8 cellular contexts compared by ENCODE assay signal in the genomic region with DNA sequence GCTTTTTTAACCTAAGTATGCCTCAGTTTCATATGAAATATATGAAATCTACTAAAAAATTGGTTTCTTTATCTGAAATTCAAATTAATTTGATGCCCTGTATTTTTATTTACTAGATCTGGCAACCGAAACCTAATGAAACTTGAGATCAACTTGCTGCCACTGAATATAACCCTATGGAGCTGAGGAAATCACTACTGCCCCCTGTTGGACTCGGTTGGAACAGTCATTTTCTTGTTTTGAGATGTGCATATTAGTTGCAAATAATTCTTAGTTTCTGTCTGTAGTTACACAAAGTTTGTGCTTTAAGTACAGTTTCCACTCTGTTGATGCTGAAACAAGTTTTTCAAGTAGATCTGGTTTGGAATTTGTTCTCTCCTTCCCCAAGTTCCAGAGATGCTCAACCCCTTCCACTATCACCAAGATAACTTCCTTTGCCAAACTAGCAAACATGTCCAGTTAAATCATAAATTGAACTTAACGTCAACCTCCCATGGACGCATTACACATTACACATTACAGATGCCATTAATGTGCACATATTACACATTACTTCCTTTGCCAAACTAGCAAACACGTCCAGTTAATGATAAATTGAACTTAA. TPM values are rescaled to one million over a fixed set of nuclear protein-coding genes. Genes with fewer than 3 reads are reported as not detected.
DNase-seq lines count a peak whose midpoint lies in the region; ATAC-seq, FAIRE-seq and TF ChIP-seq lines count a peak whose summit lies in the region.

No MANE protein-coding gene starts in this region.

- no peak for ATAC-seq in omental fat pad (ENCODE audit: low FRiP score)

- FAIRE-seq in GM18507 (lab: Jason Lieb, UNC): peak; percentile 74

- DNase-seq in Ammon's horn (ENCODE audit: low spot score) (peak; percentile 55), GM18507 (ENCODE audit: extremely low spot score, insufficient read length, low read depth) (no peak), NCI-H2227 treated with DMSO at 0.1 percent for 48 hours (lab: John Stamatoyannopoulos, UW) (peak; percentile 33), fibroblast of pulmonary artery (ENCODE audit: low read depth) (peak; percentile 78), omental fat pad (ENCODE audit: low spot score) (peak; percentile 35), T1000 (lab: John Stamatoyannopoulos, UW) (no peak), mesenteric fat pad (ENCODE audit: low spot score) (no peak)
- peak; percentile 9 to 19 for DNase-seq in activated CD4-positive, alpha-beta T cell treated with anti-CD3 and anti-CD28 coated beads, Interleukin-2, amount 50 U/mL, for 24 hours (ENCODE audit: low read depth in 1 of 2, low spot score in 1 of 2)

- TF ChIP-seq CTCF in fibroblast of pulmonary artery (IDR thresholded peaks at IDR 0.05; ENCODE audit: low read length, missing control alignments): peak; percentile 81
- no peak for TF ChIP-seq CTCF in omental fat pad (IDR thresholded peaks at IDR 0.05)

- no peak overlapping the region for H3K4me3 ChIP-seq in fibroblast of pulmonary artery (replicated peaks; ENCODE audit: low read depth, low read length)

RNA-seq across cellular contexts. Expression of gene EXOC4, which starts 22.2 kb away (rescaled TPM):
- total RNA-seq in omental fat pad: 10 to 100 TPM; 59.2 to 88.7 (median 71.6) TPM
- 79.3 TPM for total RNA-seq in mesenteric fat pad

Comparison
In these comparisons a context has a peak if more than half of its experiments do, and no peak if none do; other contexts are left out.
1. DNase-seq: peak in Ammon's horn (single experiment), NCI-H2227 treated with DMSO at 0.1 percent for 48 hours (single experiment), activated CD4-positive, alpha-beta T cell treated with anti-CD3 and anti-CD28 coated beads, Interleukin-2, amount 50 U/mL, for 24 hours (2 of 2), fibroblast of pulmonary artery (single experiment) and omental fat pad (single experiment); none in GM18507 (single experiment), T1000 (single experiment) and mesenteric fat pad (single experiment).